In genomic region chr1:204834752-204835151, GRCh38 we compare ENCODE assay signal across 24 cellular contexts. TPM values are rescaled to one million over a fixed set of nuclear protein-coding genes. Genes with fewer than 3 reads are reported as not detected.
"Had no signal": no experiment of that assay in that cellular context is flagged by ENCODE, and none has a peak within 500 bp of the region (broad histone marks: within the 10 kb centered on the region; RNA-seq: fewer than 3 reads in every experiment).

No MANE protein-coding gene starts in this region.

- H3K27ac ChIP-seq: SJSA1 had no signal

- H3K4me3 Mint-ChIP-seq: activated CD4-positive, alpha-beta T cell treated with anti-CD3 and anti-CD28 coated beads for 36 hours; activated CD8-positive, alpha-beta T cell treated with anti-CD3 and anti-CD28 coated beads for 36 hours; activated naive CD4-positive, alpha-beta T cell treated with anti-CD3 and anti-CD28 coated beads, Interleukin-2, amount 10 ng/mL, durations not matched to agents 7 days and 5 days; activated naive CD8-positive, alpha-beta T cell treated with anti-CD3 and anti-CD28 coated beads for 36 hours; activated T-cell treated with anti-CD3 and anti-CD28 coated beads, Interleukin-2, amount 50 U/mL, for 72 hours; T-cell had no signal

- H3K4me1 Mint-ChIP-seq: activated CD4-positive, alpha-beta T cell treated with anti-CD3 and anti-CD28 coated beads for 36 hours; activated naive CD4-positive, alpha-beta T cell treated with anti-CD3 and anti-CD28 coated beads, Interleukin-2, amount 10 ng/mL, durations not matched to agents 7 days and 5 days; activated naive CD8-positive, alpha-beta T cell treated with anti-CD3 and anti-CD28 coated beads for 36 hours; T-cell had no signal

- DNase-seq: activated CD4-positive, alpha-beta T cell treated with anti-CD3 and anti-CD28 coated beads for 36 hours; activated CD4-positive, alpha-beta T cell treated with anti-CD3 and anti-CD28 coated beads, Interleukin-2, amount 50 U/mL, for 1 hour; activated CD8-positive, alpha-beta memory T cell treated with anti-CD3 and anti-CD28 coated beads, Interleukin-2, amount 50 U/mL, for 4 hours; activated CD8-positive, alpha-beta T cell treated with anti-CD3 and anti-CD28 coated beads for 36 hours; activated gamma-delta T cell treated with Interleukin-2 at 50 U/mL for 16 hours; activated naive CD4-positive, alpha-beta T cell treated with anti-CD3 and anti-CD28 coated beads, Interleukin-2, amount 10 ng/mL, durations not matched to agents 7 days and 5 days; activated naive CD8-positive, alpha-beta T cell treated with anti-CD3 and anti-CD28 coated beads for 36 hours; activated T-cell treated with anti-CD3 and anti-CD28 coated beads, Interleukin-2, amount 50 U/mL, for 72 hours; cerebellar nuclear complex; NCI-H1092; NCI-H1930; NCI-H345; NCI-H510A; NCI-H526 treated with DMSO at 0.1 percent for 48 hours; PC-3; SHP77; T-cell; T-helper 2 cell; T1000 had no signal

- FAIRE-seq: K562, RCC 7860, TTC549 had no signal

- H3K27ac Mint-ChIP-seq: activated CD4-positive, alpha-beta T cell treated with anti-CD3 and anti-CD28 coated beads for 36 hours; activated CD8-positive, alpha-beta T cell treated with anti-CD3 and anti-CD28 coated beads for 36 hours; activated naive CD4-positive, alpha-beta T cell treated with anti-CD3 and anti-CD28 coated beads, Interleukin-2, amount 10 ng/mL, durations not matched to agents 7 days and 5 days; activated naive CD8-positive, alpha-beta T cell treated with anti-CD3 and anti-CD28 coated beads for 36 hours; activated T-cell treated with anti-CD3 and anti-CD28 coated beads, Interleukin-2, amount 50 U/mL, for 72 hours; activated T-helper 2 cell treated with anti-CD3 and anti-CD28 coated beads, Interferon-gamma antibody, Interleukin-2, Interleukin-4, amounts not matched to agents 10 μg/mL and 5 μg/mL and 100 μg/mL, durations not matched to agents 14 hours and 24 hours and 36 hours; T-cell had no signal

- ATAC-seq: activated CD4-positive, alpha-beta T cell treated with anti-CD3 and anti-CD28 coated beads for 36 hours; activated CD8-positive, alpha-beta T cell treated with anti-CD3 and anti-CD28 coated beads for 36 hours; activated T-cell treated with anti-CD3 and anti-CD28 coated beads, Interleukin-2, amount 50 U/mL, for 72 hours; K562; PC-3; T-cell had no signal

- H3K9me3 ChIP-seq: SJSA1 had no signal

- H3K4me3 ChIP-seq: K562, SJSA1 had no signal

- H3K36me3 Mint-ChIP-seq: activated naive CD4-positive, alpha-beta T cell treated with anti-CD3 and anti-CD28 coated beads, Interleukin-2, amount 10 ng/mL, durations not matched to agents 7 days and 5 days; activated naive CD8-positive, alpha-beta T cell treated with anti-CD3 and anti-CD28 coated beads for 36 hours; T-cell had no signal

- H3K4me1 ChIP-seq: SJSA1 had no signal

- H3K9me3 Mint-ChIP-seq: activated CD8-positive, alpha-beta T cell treated with anti-CD3 and anti-CD28 coated beads for 36 hours; activated naive CD4-positive, alpha-beta T cell treated with anti-CD3 and anti-CD28 coated beads, Interleukin-2, amount 10 ng/mL, durations not matched to agents 7 days and 5 days; activated naive CD8-positive, alpha-beta T cell treated with anti-CD3 and anti-CD28 coated beads for 36 hours; activated T-helper 2 cell treated with anti-CD3 and anti-CD28 coated beads, Interferon-gamma antibody, Interleukin-2, Interleukin-4, amounts not matched to agents 10 μg/mL and 5 μg/mL and 100 μg/mL, durations not matched to agents 14 hours and 24 hours and 36 hours had no signal

- H3K36me3 ChIP-seq: SJSA1 had no signal

RNA-seq across cellular contexts. Expression of gene NFASC, which starts 35.9 kb away (rescaled TPM):
- total RNA-seq: activated CD8-positive, alpha-beta T cell treated with anti-CD3 and anti-CD28 coated beads for 36 hours had no signal
